Comparison of ENCODE assay signal across 8 cellular contexts in the genomic region with DNA sequence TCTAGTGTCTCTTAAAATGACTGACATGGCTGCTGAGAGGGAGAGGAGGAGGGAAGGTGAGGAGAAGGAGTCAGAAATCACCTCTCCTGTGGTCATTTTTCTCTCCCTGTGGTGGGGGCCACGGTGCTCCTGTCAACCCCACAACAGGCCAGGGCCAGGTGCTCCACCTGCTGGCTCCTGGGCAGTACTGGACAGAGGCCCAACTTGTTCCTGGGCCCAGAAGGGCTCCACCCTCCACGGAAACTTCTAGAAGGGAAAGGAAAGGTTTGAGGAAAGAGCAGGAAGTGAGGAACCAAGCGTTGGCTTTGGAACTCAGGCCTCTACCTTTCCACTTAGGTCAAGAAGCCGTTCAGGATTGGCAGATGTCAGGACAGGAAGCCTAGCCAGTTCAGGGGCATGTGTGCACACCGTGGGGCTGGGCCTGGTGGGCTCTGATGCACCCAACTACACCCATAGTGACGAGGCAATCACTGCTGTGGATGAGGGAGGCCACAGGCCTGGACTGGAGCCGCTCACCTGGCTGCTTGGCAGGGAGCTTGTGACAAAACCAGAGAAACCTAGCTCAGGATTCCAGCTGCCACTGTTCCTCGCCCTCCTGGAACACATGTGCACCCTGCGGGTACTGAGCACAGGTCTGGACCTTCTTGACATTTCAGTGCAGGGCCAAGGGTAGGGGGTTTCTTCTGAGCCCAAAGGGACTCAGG. TPM values are rescaled to one million over a fixed set of nuclear protein-coding genes. Genes with fewer than 3 reads are reported as not detected.
DNase-seq lines count a peak whose midpoint lies in the region; ATAC-seq and TF ChIP-seq lines count a peak whose summit lies in the region.

No MANE protein-coding gene starts in this region.

- peak overlapping the region; percentile 68 for H3K27ac Mint-ChIP-seq in stimulated activated memory B cell treated with anti-CD40 and anti-IgM and Interleukin-4, amounts not matched to agents 10 μg/mL and 1 μg/mL and 100 μg/mL, for 72 hours

- H3K4me1 Mint-ChIP-seq in stimulated activated memory B cell treated with anti-CD40 and anti-IgM and Interleukin-4, amounts not matched to agents 10 μg/mL and 1 μg/mL and 100 μg/mL, for 72 hours = peaks cover 19% of the 10 kb centered on the region

- DNase-seq in A172 (ENCODE audit: low spot score) (peak; percentile 55), GM12865 (ENCODE audit: low read depth) (peak; percentile 38), RWPE1 (ENCODE audit: low spot score) (peak; percentile 62), fibroblast of the aortic adventitia (ENCODE audit: low read depth) (no peak), amygdala (lab: John Stamatoyannopoulos, UW) (no peak), GDM1 (lab: John Stamatoyannopoulos, UW) (no peak)

- POLR2A ChIA-PET in RWPE1 (lab: Yijun Ruan, JAX; ENCODE audit: low non-redundant PET) = no interaction called here

- ATAC-seq in stimulated activated memory B cell treated with anti-CD40 and anti-IgM and Interleukin-4, amounts not matched to agents 10 μg/mL and 1 μg/mL and 100 μg/mL, for 72 hours = no peak
- ATAC-seq in HG03521 (IDR thresholded peaks at IDR 0.05; ENCODE audit: unreplicated experiment) = no peak

- peaks cover 28% of the 10 kb centered on the region for H3K27me3 Mint-ChIP-seq in stimulated activated memory B cell treated with anti-CD40 and anti-IgM and Interleukin-4, amounts not matched to agents 10 μg/mL and 1 μg/mL and 100 μg/mL, for 72 hours

- peak overlapping the region; percentile 13; the same call in 1 of the 2 replicates for H3K27ac ChIP-seq in RWPE1

- H3K4me3 Mint-ChIP-seq in stimulated activated memory B cell treated with anti-CD40 and anti-IgM and Interleukin-4, amounts not matched to agents 10 μg/mL and 1 μg/mL and 100 μg/mL, for 72 hours = no peak overlapping the region

- H3K36me3 Mint-ChIP-seq in stimulated activated memory B cell treated with anti-CD40 and anti-IgM and Interleukin-4, amounts not matched to agents 10 μg/mL and 1 μg/mL and 100 μg/mL, for 72 hours = no peaks in the 10 kb centered on the region

- no peak overlapping the region for H3K4me3 ChIP-seq in GM12865 (ENCODE audit: low read depth, low read length)
- no peak overlapping the region for H3K4me3 ChIP-seq in fibroblast of the aortic adventitia (ENCODE audit: low read depth, low read length)

- H3K9me3 Mint-ChIP-seq in stimulated activated memory B cell treated with anti-CD40 and anti-IgM and Interleukin-4, amounts not matched to agents 10 μg/mL and 1 μg/mL and 100 μg/mL, for 72 hours = no peaks in the 10 kb centered on the region

- CTCF ChIA-PET in RWPE1 (lab: Yijun Ruan, JAX) = interaction anchor here (0.6 to 1.1 kb wide), 2 partner anchors 159 to 168 kb away, joined by 3 read pairs; no protein-coding TSS in a partner anchor

- TF ChIP-seq CTCF in GM12865 (IDR thresholded peaks at IDR 0.05; ENCODE audit: insufficient read depth, low read depth, low read length, missing control alignments) (peak; percentile 50), RWPE1 (conservative IDR thresholded peaks at IDR 0.05; ENCODE audit: low read depth) (peak; percentile 84), fibroblast of the aortic adventitia (IDR thresholded peaks at IDR 0.05; ENCODE audit: insufficient read depth, low read length) (peak; percentile 35)

RNA-seq across cellular contexts. Expression of a gene that starts 36.1 kb away (rescaled TPM):
- 5.3 and 6.0 TPM in 2 replicates for total RNA-seq in A172 (2014; rRNA removed; shearing (Covaris generic))
- 0.63 and 0.65 TPM in 2 replicates for total RNA-seq in fibroblast of the aortic adventitia (ENCODE audit: low replicate concordance)

Comparison
In these comparisons a context has a peak if more than half of its experiments do, and no peak if none do; other contexts are left out.
1. DNase-seq: peak in A172 (single experiment), GM12865 (single experiment) and RWPE1 (single experiment); none in fibroblast of the aortic adventitia (single experiment), amygdala (0 of 56) and GDM1 (single experiment).
2. Peak in every context shown above with its lines, with median percentiles within 50 percentile points of each other: CTCF ChIP-seq.